ENCODE assay signal across 22 cellular contexts in the genomic region with DNA sequence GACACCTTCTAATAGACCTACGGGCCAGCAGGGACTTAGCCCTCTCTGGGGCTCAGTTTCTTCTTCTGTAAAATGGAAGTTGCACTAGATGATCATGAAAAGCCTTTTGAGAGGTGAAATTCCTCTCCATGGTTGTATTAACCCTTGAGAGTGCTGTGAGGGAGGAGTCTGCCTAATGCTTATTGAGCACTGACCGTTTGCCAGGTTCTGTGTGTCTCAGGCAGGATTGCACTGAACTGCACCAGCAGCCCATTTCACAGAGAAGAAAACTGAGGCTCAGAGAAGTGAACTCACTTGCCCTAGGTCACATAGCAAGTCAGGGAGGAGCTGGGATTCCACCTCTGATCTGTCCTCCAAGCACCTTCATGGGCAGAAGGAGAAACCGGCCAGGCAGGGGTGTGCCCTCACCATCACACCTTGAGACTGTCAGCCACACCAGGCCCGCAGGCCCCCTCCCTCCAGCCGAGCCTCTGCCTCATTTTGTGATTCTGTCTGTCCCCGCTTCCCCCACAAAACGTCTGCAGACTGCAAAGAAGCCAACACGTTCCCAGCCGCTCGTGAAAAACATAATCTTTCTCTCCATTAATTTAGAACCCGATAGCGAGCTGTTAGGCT. TPM values are rescaled to one million over a fixed set of nuclear protein-coding genes. Genes with fewer than 3 reads are reported as not detected.
"Had no signal": no experiment of that assay in that cellular context is flagged by ENCODE, and none has a peak within 500 bp of the region (broad histone marks: within the 10 kb centered on the region; RNA-seq: fewer than 3 reads in every experiment).

No MANE protein-coding gene starts in this region.

- ATAC-seq: gastroesophageal sphincter; stimulated activated effector memory CD8-positive, alpha-beta T cell treated with anti-CD3 and anti-CD28 coated beads, Interleukin-12 subunit alpha, Interleukin-12 subunit beta, amount 100 ng/mL, for 72 hours had no signal

- H3K27me3 Mint-ChIP-seq: type B pancreatic cell had no signal

- FAIRE-seq: keratinocyte, urothelium cell line had no signal

- H3K9me3 Mint-ChIP-seq: immature natural killer cell; naive B cell; nephron progenitor cell; stimulated activated effector memory CD8-positive, alpha-beta T cell treated with anti-CD3 and anti-CD28 coated beads, Interleukin-12 subunit alpha, Interleukin-12 subunit beta, amount 100 ng/mL, for 72 hours; type B pancreatic cell had no signal

- H3K4me1 ChIP-seq: colonic mucosa had no signal

- H3K4me1 Mint-ChIP-seq: immature natural killer cell; stimulated activated effector memory CD8-positive, alpha-beta T cell treated with anti-CD3 and anti-CD28 coated beads, Interleukin-12 subunit alpha, Interleukin-12 subunit beta, amount 100 ng/mL, for 72 hours had no signal

- H3K4me3 ChIP-seq: colonic mucosa, esophagus squamous epithelium, gastroesophageal sphincter, left ventricle myocardium inferior, lung, smooth muscle cell, stomach, thoracic aorta had no signal

- H3K27me3 ChIP-seq: colonic mucosa, gastroesophageal sphincter, stomach had no signal

- H3K36me3 Mint-ChIP-seq: immature natural killer cell; naive B cell; stimulated activated effector memory CD8-positive, alpha-beta T cell treated with anti-CD3 and anti-CD28 coated beads, Interleukin-12 subunit alpha, Interleukin-12 subunit beta, amount 100 ng/mL, for 72 hours; type B pancreatic cell had no signal

- H3K4me3 Mint-ChIP-seq: immature natural killer cell; nephron progenitor cell; stimulated activated effector memory CD8-positive, alpha-beta T cell treated with anti-CD3 and anti-CD28 coated beads, Interleukin-12 subunit alpha, Interleukin-12 subunit beta, amount 100 ng/mL, for 72 hours; type B pancreatic cell had no signal

- H3K36me3 ChIP-seq: colonic mucosa, esophagus squamous epithelium, left ventricle myocardium inferior had no signal

- H3K27ac ChIP-seq: colonic mucosa, esophagus squamous epithelium, stomach, thoracic aorta had no signal

- H3K4me2 ChIP-seq: smooth muscle cell had no signal

- H3K27ac Mint-ChIP-seq: immature natural killer cell; naive B cell; stimulated activated effector memory CD8-positive, alpha-beta T cell treated with anti-CD3 and anti-CD28 coated beads, Interleukin-12 subunit alpha, Interleukin-12 subunit beta, amount 100 ng/mL, for 72 hours; type B pancreatic cell had no signal

- H3K9me3 ChIP-seq: colonic mucosa, esophagus squamous epithelium, gastroesophageal sphincter, left ventricle myocardium inferior, stomach, thoracic aorta had no signal

- DNase-seq: cerebellar nuclear complex; colonic mucosa; dermis blood vessel endothelial cell; esophagus squamous epithelium; foreskin fibroblast; immature natural killer cell; left ventricle myocardium inferior; mesenchymal stem cell; naive B cell; nephron progenitor cell; stimulated activated CD4-positive, alpha-beta T cell treated with anti-CD3 and anti-CD28 coated beads, Interleukin-4, amount 100 ng/mL, for 1 hour; stimulated activated CD8-positive, alpha-beta memory T cell treated with anti-CD3 and anti-CD28 coated beads, Interleukin-4, amount 100 ng/mL, for 48 hours; stomach; substantia nigra had no signal

RNA-seq across cellular contexts. Expression of a gene that starts 46.2 kb away (rescaled TPM):
- total RNA-seq: smooth muscle cell had no signal
- polyA plus RNA-seq: immature natural killer cell, keratinocyte had no signal

RNA-seq across cellular contexts. Expression of a gene that starts 49.3 kb away (rescaled TPM):
- polyA plus RNA-seq: immature natural killer cell had no signal
